15 cellular contexts compared by ENCODE assay signal in genomic region chr11:58061813-58062212, GRCh38. TPM values are rescaled to one million over a fixed set of nuclear protein-coding genes. Genes with fewer than 3 reads are reported as not detected.
A peak's percentile ranks its signal among the peaks of the same experiment; 100 is the strongest.
DNase-seq lines count a peak whose midpoint lies in the region; ATAC-seq and TF ChIP-seq lines count a peak whose summit lies in the region.
"Had no signal": no experiment of that assay in that cellular context is flagged by ENCODE, and none has a peak within 500 bp of the region (broad histone marks: within the 10 kb centered on the region; RNA-seq: fewer than 3 reads in every experiment).

No MANE protein-coding gene starts in this region.

- in situ Hi-C loops in GM23248 (cut with MboI), result no loop called here

- peak overlapping the region; percentile 36 for H3K4me2 ChIP-seq in GM23248 (ENCODE audit: unreplicated experiment)

- H3K4me1 ChIP-seq in GM23248 (ENCODE audit: insufficient read depth) (peaks cover 67% of the 10 kb centered on the region), RWPE2 (ENCODE audit: insufficient read depth, poor library complexity, severe bottlenecking) (peaks cover 3% of the 10 kb centered on the region), foreskin keratinocyte (peaks cover 30% of the 10 kb centered on the region), prostate gland (replicated peaks) (no peaks in the 10 kb centered on the region)

- TF ChIP-seq POLR2A in prostate gland (IDR thresholded peaks at IDR 0.05) (no peak), erythroblast (IDR thresholded peaks at IDR 0.05; ENCODE audit: low read length) (no peak)

- H3K4me3 ChIP-seq in GM23248 (no peak overlapping the region), RWPE2 (ENCODE audit: severe bottlenecking) (no peak overlapping the region), prostate gland (no peak overlapping the region)
- H3K4me3 ChIP-seq: esophagus squamous epithelium had no signal

- H3K9me3 ChIP-seq in GM23248 (ENCODE audit: low read depth) (no peaks in the 10 kb centered on the region), RWPE2 (ENCODE audit: severe bottlenecking) (no peaks in the 10 kb centered on the region), prostate gland (no peaks in the 10 kb centered on the region)
- H3K9me3 ChIP-seq: esophagus squamous epithelium had no signal

- DNase-seq in AG08395 (ENCODE audit: low spot score) (peak; percentile 51), GM23248 (peak; percentile 96), RWPE2 (ENCODE audit: low spot score) (no peak), foreskin keratinocyte (peak; percentile 97 to 99), GM20000 (ENCODE audit: low spot score) (no peak), prostate gland (ENCODE audit: low spot score) (no peak), NCI-H1694 (lab: John Stamatoyannopoulos, UW) (no peak), erythroblast (lab: John Stamatoyannopoulos, UW) (no peak)
- DNase-seq: activated T-cell treated with anti-CD3 and anti-CD28 coated beads, Interleukin-2, amount 50 U/mL, for 24 hours; CD4-positive, alpha-beta memory T cell; esophagus squamous epithelium; nucleus accumbens; stimulated activated CD4-positive, alpha-beta T cell treated with anti-CD3 and anti-CD28 coated beads, Interleukin-1b, Interleukin-23, amount 100 ng/mL, for 48 hours; WERI-Rb-1 had no signal

- peaks cover 65% of the 10 kb centered on the region for H3F3A ChIP-seq in GM23248 (ENCODE audit: insufficient read depth)

- H3K27me3 ChIP-seq in GM23248 (replicated peaks; ENCODE audit: insufficient read depth) (no peaks in the 10 kb centered on the region), RWPE2 (ENCODE audit: insufficient read depth, poor library complexity, severe bottlenecking) (no peaks in the 10 kb centered on the region), foreskin keratinocyte (no peaks in the 10 kb centered on the region), prostate gland (replicated peaks; ENCODE audit: insufficient read depth) (no peaks in the 10 kb centered on the region)
- H3K27me3 ChIP-seq: esophagus squamous epithelium had no signal

- no peaks in the 10 kb centered on the region for H3K79me2 ChIP-seq in GM23248 (ENCODE audit: insufficient read depth)

- TF ChIP-seq CTCF in RWPE2 (IDR thresholded peaks at IDR 0.05; ENCODE audit: poor library complexity, severe bottlenecking), result no peak
- no peak for TF ChIP-seq CTCF in foreskin keratinocyte (conservative IDR thresholded peaks at IDR 0.05)
- TF ChIP-seq CTCF in GM20000 (IDR thresholded peaks at IDR 0.05; ENCODE audit: extremely low read depth, missing control alignments), result no peak
- no peak for TF ChIP-seq CTCF in prostate gland (IDR thresholded peaks at IDR 0.05)

- H3K9ac ChIP-seq in GM23248, result peak overlapping the region; percentile 23; the same call in 1 of the 2 replicates

- no peaks in the 10 kb centered on the region for H4K20me1 ChIP-seq in GM23248 (ENCODE audit: insufficient read depth)

- peak overlapping the region; percentile 64; the same call in 1 of the 2 replicates for H2AFZ ChIP-seq in GM23248

- peak; percentile 73 for ATAC-seq in RWPE2 (ENCODE audit: low read depth)
- ATAC-seq in foreskin keratinocyte, result peak; percentile 91

- H3K27ac ChIP-seq in GM23248, result peak overlapping the region; percentile 65
- peak overlapping the region; percentile 44 for H3K27ac ChIP-seq in RWPE2 (ENCODE audit: poor library complexity, severe bottlenecking)
- H3K27ac ChIP-seq in foreskin keratinocyte, result peak overlapping the region; percentile 95
- no peak overlapping the region for H3K27ac ChIP-seq in prostate gland
- H3K27ac ChIP-seq: esophagus squamous epithelium, WERI-Rb-1 had no signal

- H3K36me3 ChIP-seq in GM23248 (ENCODE audit: low read depth), result no peaks in the 10 kb centered on the region
- no peaks in the 10 kb centered on the region for H3K36me3 ChIP-seq in RWPE2 (ENCODE audit: low read depth)
- no peaks in the 10 kb centered on the region for H3K36me3 ChIP-seq in prostate gland
- H3K36me3 ChIP-seq: esophagus squamous epithelium, WERI-Rb-1 had no signal

- intact Hi-C loops in prostate gland (cut with DNase I), result no loop called here

- 5% methylated on average over 6 of the region's 6 CpGs for WGBS in GM23248 (ENCODE audit: low coverage in 1 of 2, low lambda C conversion rate in 2 of 2, missing lambda C conversion rate in 2 of 2), 2 experiments
- WGBS in prostate gland, result 57% methylated on average over 6 of the region's 6 CpGs

- H3K9me2 ChIP-seq in GM23248 (ENCODE audit: insufficient read depth), result no peaks in the 10 kb centered on the region

RNA-seq across cellular contexts. Expression of gene OR6Q1, which starts 31.1 kb away (rescaled TPM):
- not detected in 2 replicates for total RNA-seq in GM23248 (2014; rRNA removed; shearing (Covaris generic))
- polyA plus RNA-seq in GM23248 (2016; fragmentation: Nextera tagmentation; extraction: Ambion mirVana), result not detected in 2 replicates
- total RNA-seq in foreskin keratinocyte, result not detected in 2 replicates
- polyA plus RNA-seq in foreskin keratinocyte, result not detected in 2 replicates
- not detected for total RNA-seq in prostate gland
- total RNA-seq: CD4-positive, alpha-beta memory T cell; esophagus squamous epithelium; lung microvascular endothelial cell had no signal
- polyA plus RNA-seq: CD4-positive, alpha-beta memory T cell had no signal

RNA-seq across cellular contexts. Expression of gene OR9Q1, which starts 38.1 kb away (rescaled TPM):
- not detected in 2 replicates for total RNA-seq in GM23248 (2014; rRNA removed; shearing (Covaris generic))
- not detected in 2 replicates for polyA plus RNA-seq in GM23248 (2016; fragmentation: Nextera tagmentation; extraction: Ambion mirVana)
- total RNA-seq in foreskin keratinocyte, result not detected in 2 replicates
- polyA plus RNA-seq in foreskin keratinocyte, result not detected in 2 replicates
- not detected for total RNA-seq in prostate gland
- total RNA-seq: CD4-positive, alpha-beta memory T cell; esophagus squamous epithelium; lung microvascular endothelial cell had no signal
- polyA plus RNA-seq: CD4-positive, alpha-beta memory T cell had no signal

Comparison
In these comparisons a context has a peak if more than half of its experiments do, and no peak if none do; other contexts are left out.
1. DNase-seq: peak in AG08395 (single experiment), GM23248 (single experiment) and foreskin keratinocyte (2 of 2); none in RWPE2 (single experiment), GM20000 (single experiment), prostate gland (single experiment), NCI-H1694 (single experiment) and erythroblast (0 of 2).
2. H3K27ac ChIP-seq: peak in GM23248 (single experiment), RWPE2 (single experiment) and foreskin keratinocyte (single experiment); none in prostate gland (0 of 2).